Comparison of ENCODE assay signal across 21 cellular contexts in the genomic region with DNA sequence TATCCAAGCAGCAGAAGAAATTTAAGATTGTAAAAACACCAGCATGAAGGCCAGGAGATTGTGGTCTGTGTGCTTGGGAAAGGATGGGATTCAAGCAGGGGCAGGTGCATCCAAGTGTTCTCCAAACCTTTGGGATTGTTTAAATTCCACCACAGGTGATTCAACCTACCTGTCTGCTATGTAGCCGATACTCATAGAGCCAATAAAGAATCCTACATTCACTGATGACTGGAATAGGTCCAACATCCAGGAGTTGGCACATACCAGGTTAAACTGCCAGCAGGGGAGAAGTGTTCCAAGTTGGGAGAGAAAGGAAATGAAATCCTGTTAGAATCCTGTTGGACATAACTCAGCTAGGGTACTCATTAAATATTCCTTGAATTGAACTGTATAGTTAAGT. TPM values are rescaled to one million over a fixed set of nuclear protein-coding genes. Genes with fewer than 3 reads are reported as not detected.
"Had no signal": no experiment of that assay in that cellular context is flagged by ENCODE, and none has a peak within 500 bp of the region (broad histone marks: within the 10 kb centered on the region; RNA-seq: fewer than 3 reads in every experiment).

No MANE protein-coding gene starts in this region.

- H3K36me3 ChIP-seq: adrenal gland had no signal

- H3K27ac ChIP-seq: adrenal gland, KMS-11, SK-N-MC, VCaP had no signal

- H3K9ac ChIP-seq: KMS-11 had no signal

- H3K4me1 ChIP-seq: adrenal gland had no signal

- H3K4me3 ChIP-seq: adrenal gland, SK-N-MC had no signal

- DNase-seq: activated CD4-positive, alpha-beta T cell treated with anti-CD3 and anti-CD28 coated beads, Interleukin-2, amount 50 U/mL, for 1 hour; activated CD4-positive, CD25-positive, alpha-beta regulatory T cell; activated CD8-positive, alpha-beta memory T cell treated with anti-CD3 and anti-CD28 coated beads, Interleukin-2, amount 50 U/mL, for 4 hours; activated CD8-positive, alpha-beta T cell treated with anti-CD3 and anti-CD28 coated beads for 36 hours; activated naive CD4-positive, alpha-beta T cell treated with anti-CD3 and anti-CD28 coated beads, Interleukin-2, amount 50 U/mL, for 16 hours; activated naive CD8-positive, alpha-beta T cell treated with anti-CD3 and anti-CD28 coated beads, Interleukin-2, amount 10 ng/mL, durations not matched to agents 7 days and 5 days; adrenal gland; anterior cingulate cortex; MM.1S; NCI-H1105; NCI-H1436; NCI-H1694 treated with DMSO at 0.1 percent for 48 hours; NCI-H2029 treated with DMSO at 0.1 percent for 48 hours; NCI-H446; NCI-H524; SIG-M5; T-helper 1 cell had no signal

- ATAC-seq: activated CD8-positive, alpha-beta T cell treated with anti-CD3 and anti-CD28 coated beads for 36 hours had no signal

- H3K9me3 ChIP-seq: adrenal gland had no signal

- H3K27me3 ChIP-seq: adrenal gland had no signal

- H3K4me2 ChIP-seq: KMS-11 had no signal

RNA-seq across cellular contexts. Expression of gene SLC22A2, which starts 2.2 kb away (rescaled TPM):
- total RNA-seq: activated CD8-positive, alpha-beta T cell treated with anti-CD3 and anti-CD28 coated beads for 36 hours; activated naive CD8-positive, alpha-beta T cell treated with anti-CD3 and anti-CD28 coated beads, Interleukin-2, amount 10 ng/mL, durations not matched to agents 7 days and 5 days; adrenal gland; T-helper 2 cell treated with Interferon-gamma antibody and Interleukin-4, amounts not matched to agents 100 ng/mL and 5 ng/mL, for 36 hours had no signal
- polyA plus RNA-seq: adrenal gland had no signal
